Comparison of ENCODE assay signal across 13 cellular contexts in genomic region chr22:39995346-39996252, GRCh38. TPM values are rescaled to one million over a fixed set of nuclear protein-coding genes. Genes with fewer than 3 reads are reported as not detected.
A peak's percentile ranks its signal among the peaks of the same experiment; 100 is the strongest.
DNase-seq lines count a peak whose midpoint lies in the region; ATAC-seq and TF ChIP-seq lines count a peak whose summit lies in the region.
"Had no signal": no experiment of that assay in that cellular context is flagged by ENCODE, and none has a peak within 500 bp of the region (broad histone marks: within the 10 kb centered on the region; RNA-seq: fewer than 3 reads in every experiment).

No MANE protein-coding gene starts in this region.

- peaks cover 61% of the 10 kb centered on the region for H3K79me2 ChIP-seq in mammary epithelial cell (ENCODE audit: insufficient read depth, low read length)

- H3K27me3 ChIP-seq in mammary epithelial cell (ENCODE audit: insufficient read depth, low read length) (no peaks in the 10 kb centered on the region), thyroid gland (no peaks in the 10 kb centered on the region)

- H3K4me2 ChIP-seq in mammary epithelial cell (ENCODE audit: insufficient read depth, low read depth, low read length): peak overlapping the region; percentile 88

- CTCF ChIA-PET in mammary epithelial cell (lab: Charles Lee; ENCODE audit: low non-redundant PET): interaction anchor here (0.5 kb wide), 1 partner anchor 467 kb away, joined by 3 read pairs; no protein-coding TSS in a partner anchor

- peak overlapping the region; percentile 14 for H3K27ac Mint-ChIP-seq in activated naive CD4-positive, alpha-beta T cell treated with anti-CD3 and anti-CD28 coated beads, Interleukin-2, amount 50 U/mL, for 24 hours

- no peaks in the 10 kb centered on the region for H3K9me3 Mint-ChIP-seq in activated naive CD4-positive, alpha-beta T cell treated with anti-CD3 and anti-CD28 coated beads, Interleukin-2, amount 50 U/mL, for 24 hours

- ATAC-seq in GM21515 (IDR thresholded peaks at IDR 0.05; ENCODE audit: unreplicated experiment) (no peak), HG02870 (IDR thresholded peaks at IDR 0.05; ENCODE audit: unreplicated experiment) (no peak)

- no peak for TF ChIP-seq CTCF in mammary epithelial cell (conservative IDR thresholded peaks at IDR 0.05 in 1 of 2, IDR thresholded peaks at IDR 0.05 in 1 of 2; ENCODE audit: extremely low read depth in 1 of 2, insufficient read depth in 1 of 2, low read depth in 1 of 2, low read length in 2 of 2)
- no peak for TF ChIP-seq CTCF in lower leg skin (IDR thresholded peaks at IDR 0.05)
- no peak for TF ChIP-seq CTCF in thyroid gland (IDR thresholded peaks at IDR 0.05)

- intact Hi-C loops in mammary epithelial cell (cut with micrococcal nuclease): loop anchor here (5.0 kb wide), 4 partner anchors 33 to 463 kb away; partner anchors contain the start of genes RPS19BP1 and TMA7B
- intact Hi-C loops in lower leg skin (cut with DNase I; ENCODE audit: low total_unique reads): no loop called here
- intact Hi-C loops in thyroid gland (cut with DNase I): no loop called here

- peak overlapping the region; percentile 34 for H3K4me3 Mint-ChIP-seq in activated naive CD4-positive, alpha-beta T cell treated with anti-CD3 and anti-CD28 coated beads, Interleukin-2, amount 50 U/mL, for 24 hours

- peak overlapping the region; percentile 83 for H3K9ac ChIP-seq in mammary epithelial cell (ENCODE audit: insufficient read depth, low read length)
- H3K9ac ChIP-seq: BLaER1 had no signal

- in situ Hi-C loops in mammary epithelial cell (cut with MboI; ENCODE audit: low sequenced_read_pairs in 2 of 2): no loop called here

- DNase-seq in activated naive CD4-positive, alpha-beta T cell treated with anti-CD3 and anti-CD28 coated beads, Interleukin-2, amount 50 U/mL, for 16 hours: no peak
- DNase-seq in mammary epithelial cell (peak; percentile 46), lower leg skin (ENCODE audit: low spot score in 2 of 2) (no peak), thyroid gland (peak; percentile 39 to 49), NCI-H1930 (lab: John Stamatoyannopoulos, UW) (no peak)
- DNase-seq: anterior cingulate cortex, NCI-H748 treated with DMSO at 0.1 percent for 48 hours had no signal

- H3K4me3 ChIP-seq in mammary epithelial cell (replicated peaks in 1 of 3; ENCODE audit: insufficient read depth in 1 of 3, low read depth in 2 of 3, low read length in 3 of 3) (peak overlapping the region; percentile 72 to 93 (median 90)), lower leg skin (ENCODE audit: low read depth, poor library complexity, severe bottlenecking) (peak overlapping the region; percentile 33), thyroid gland (replicated peaks in 1 of 3) (peak overlapping the region; percentile 25 to 53 (median 49))
- H3K4me3 ChIP-seq: BLaER1 had no signal

- no peaks in the 10 kb centered on the region for H3K27me3 Mint-ChIP-seq in activated naive CD4-positive, alpha-beta T cell treated with anti-CD3 and anti-CD28 coated beads, Interleukin-2, amount 50 U/mL, for 24 hours

- peaks cover 48% of the 10 kb centered on the region for H3K4me1 ChIP-seq in mammary epithelial cell (ENCODE audit: insufficient read depth, low read length)
- H3K4me1 ChIP-seq in thyroid gland: peaks cover 40 to 48% of the 10 kb centered on the region in 2 donors

- under 1% methylated on average over 20 of the region's 40 CpGs for WGBS in mammary epithelial cell (ENCODE audit: low coverage, missing lambda C conversion rate)
- 43 to 51% methylated on average over 33 to 38 of the region's 40 CpGs for WGBS in lower leg skin, 2 donors
- 47% methylated on average over 7 to 21 of the region's 40 CpGs for WGBS in thyroid gland, 2 donors

- peak overlapping the region; percentile 68 for H2AFZ ChIP-seq in mammary epithelial cell (ENCODE audit: low read depth, low read length)

- TF ChIP-seq POLR2A in lower leg skin (IDR thresholded peaks at IDR 0.05): no peak
- TF ChIP-seq POLR2A in thyroid gland (IDR thresholded peaks at IDR 0.05): no peak

- no peaks in the 10 kb centered on the region for H4K20me1 ChIP-seq in mammary epithelial cell (ENCODE audit: insufficient read depth, low read length)
- H4K20me1 ChIP-seq: BLaER1 had no signal

- dilution Hi-C loops in mammary epithelial cell (cut with HindIII; ENCODE audit: low sequenced_read_pairs): no loop called here

- H3K27ac ChIP-seq in mammary epithelial cell (ENCODE audit: insufficient read depth, low read depth, low read length) (peak overlapping the region; percentile 77), thyroid gland (peak overlapping the region; percentile 75 to 90 (median 82))
- H3K27ac ChIP-seq: BLaER1 had no signal

- H3K9me3 ChIP-seq in mammary epithelial cell (replicated peaks; ENCODE audit: insufficient read depth, low read length) (no peaks in the 10 kb centered on the region), thyroid gland (no peaks in the 10 kb centered on the region)
- H3K9me3 ChIP-seq: BLaER1 had no signal

- H3K36me3 ChIP-seq in mammary epithelial cell (ENCODE audit: insufficient read depth, low read length): peaks cover 8% of the 10 kb centered on the region
- H3K36me3 ChIP-seq in thyroid gland: no peaks in the 10 kb centered on the region
- H3K36me3 ChIP-seq: BLaER1 had no signal

- H3K36me3 Mint-ChIP-seq in activated naive CD4-positive, alpha-beta T cell treated with anti-CD3 and anti-CD28 coated beads, Interleukin-2, amount 50 U/mL, for 24 hours: no peaks in the 10 kb centered on the region

- peaks cover 12% of the 10 kb centered on the region for H3K4me1 Mint-ChIP-seq in activated naive CD4-positive, alpha-beta T cell treated with anti-CD3 and anti-CD28 coated beads, Interleukin-2, amount 50 U/mL, for 24 hours

- BruUV-seq in mammary epithelial cell (replicated peaks; lab: Mats Ljungman, UMichigan): no TSS peak

RNA-seq across cellular contexts. Expression of gene FAM83F, which starts 0.8 kb away (rescaled TPM):
- total RNA-seq in mammary epithelial cell: 10 to 100 TPM; 41.0 to 59.4 TPM
- 24.7 TPM for polyA plus RNA-seq in mammary epithelial cell
- 39.9 TPM for polyA minus RNA-seq in mammary epithelial cell
- 10 to 100 TPM; 32.4 to 52.9 (median 41.2) TPM for total RNA-seq in lower leg skin
- total RNA-seq in thyroid gland: 10 to 100 TPM; 19.2 to 35.6 (median 26.1) TPM
- total RNA-seq: H4 had no signal

RNA-seq across cellular contexts. Expression of gene TMA7B, which starts 35.4 kb away (rescaled TPM):
- total RNA-seq in mammary epithelial cell (not detected), lower leg skin (under 1 TPM in 1 of 4 donors, not detected in 3; 0.27 TPM), thyroid gland (under 1 TPM in 1 of 4 donors, not detected in 3; 0.59 TPM)
- polyA plus RNA-seq in mammary epithelial cell: not detected
- not detected for polyA minus RNA-seq in mammary epithelial cell
- total RNA-seq: glomerular endothelial cell, H4 had no signal

Comparison
In these comparisons a context has a peak if more than half of its experiments do, and no peak if none do; other contexts are left out.
1. DNase-seq: peak in mammary epithelial cell (single experiment) and thyroid gland (2 of 2); none in activated naive CD4-positive, alpha-beta T cell treated with anti-CD3 and anti-CD28 coated beads, Interleukin-2, amount 50 U/mL, for 16 hours (single experiment), lower leg skin (0 of 2) and NCI-H1930 (0 of 2).
2. H3K4me3 ChIP-seq: peak in every context shown above with its lines; median percentile 90 in mammary epithelial cell; 49 in thyroid gland; 33 in lower leg skin.